In genomic region chr13:113775451-113776145, GRCh38 we compare ENCODE assay signal across 25 cellular contexts.
"Had no signal": no experiment of that assay in that cellular context is flagged by ENCODE, and none has a peak within 500 bp of the region (broad histone marks: within the 10 kb centered on the region; RNA-seq: fewer than 3 reads in every experiment).

No MANE protein-coding gene starts in this region.

- H3K4me3 ChIP-seq: heart left ventricle, lower lobe of right lung, neural progenitor cell, sigmoid colon, thyroid gland, upper lobe of left lung had no signal

- DNase-seq: activated CD4-positive, alpha-beta memory T cell treated with anti-CD3 and anti-CD28 coated beads for 36 hours; activated CD4-positive, alpha-beta T cell treated with anti-CD3 and anti-CD28 coated beads, Interleukin-2, amount 10 ng/mL, durations not matched to agents 24 days and 14 days; activated CD4-positive, CD25-positive, alpha-beta regulatory T cell treated with anti-CD3 and anti-CD28 coated beads, Interleukin-2, amount 50 U/mL, for 72 hours; activated CD8-positive, alpha-beta memory T cell treated with anti-CD3 and anti-CD28 coated beads, Interleukin-2, amount 50 U/mL, for 4 hours; activated naive CD4-positive, alpha-beta T cell; activated T-cell treated with anti-CD3 and anti-CD28 coated beads, Interleukin-2, amount 50 U/mL, for 4 hours; endodermal cell; foreskin fibroblast; hypothalamus; lower lobe of right lung; mesenchymal stem cell; natural killer cell; retina; sigmoid colon; small intestine; stimulated activated CD4-positive, alpha-beta T cell treated with anti-CD3 and anti-CD28 coated beads, Interleukin-1b, Interleukin-23, amount 100 ng/mL, for 48 hours; stimulated activated CD4-positive, alpha-beta T cell treated with anti-CD3 and anti-CD28 coated beads, Interleukin-4, amount 100 ng/mL, for 4 hours; stimulated activated CD8-positive, alpha-beta memory T cell treated with anti-CD3 and anti-CD28 coated beads, Interleukin-4, amount 100 ng/mL, for 48 hours; stimulated activated naive CD8-positive, alpha-beta T cell treated with anti-CD3 and anti-CD28 coated beads, Interleukin-15, amount 100 ng/mL, for 72 hours; T-helper 17 cell; T1000; thyroid gland; upper lobe of left lung had no signal

- H3K4me1 ChIP-seq: lower lobe of right lung, neural progenitor cell, sigmoid colon, thyroid gland had no signal

- H3K4me2 ChIP-seq: neural progenitor cell had no signal

- H3K27me3 ChIP-seq: thyroid gland, upper lobe of left lung had no signal

- H2AFZ ChIP-seq: neural progenitor cell had no signal

- H3K9ac ChIP-seq: neural progenitor cell had no signal

- H3K27ac ChIP-seq: heart left ventricle, lower lobe of right lung, neural progenitor cell, sigmoid colon, thyroid gland, upper lobe of left lung had no signal

- H3K9me3 ChIP-seq: lower lobe of right lung, sigmoid colon, thyroid gland, upper lobe of left lung had no signal

- H3K36me3 ChIP-seq: heart left ventricle, lower lobe of right lung, neural progenitor cell, sigmoid colon, thyroid gland, upper lobe of left lung had no signal
